1 cellular context compared by ENCODE assay signal in genomic region chr19:4178990-4179389, GRCh38.
TF ChIP-seq lines count a peak whose summit lies in the region.

No MANE protein-coding gene starts in this region.

TF ChIP-seq in SK-N-SH, 30 proteins besides CTCF, POLR2A, EP300 and RAD21 (continued from another document):
- TF ChIP-seq, protein P1, sequence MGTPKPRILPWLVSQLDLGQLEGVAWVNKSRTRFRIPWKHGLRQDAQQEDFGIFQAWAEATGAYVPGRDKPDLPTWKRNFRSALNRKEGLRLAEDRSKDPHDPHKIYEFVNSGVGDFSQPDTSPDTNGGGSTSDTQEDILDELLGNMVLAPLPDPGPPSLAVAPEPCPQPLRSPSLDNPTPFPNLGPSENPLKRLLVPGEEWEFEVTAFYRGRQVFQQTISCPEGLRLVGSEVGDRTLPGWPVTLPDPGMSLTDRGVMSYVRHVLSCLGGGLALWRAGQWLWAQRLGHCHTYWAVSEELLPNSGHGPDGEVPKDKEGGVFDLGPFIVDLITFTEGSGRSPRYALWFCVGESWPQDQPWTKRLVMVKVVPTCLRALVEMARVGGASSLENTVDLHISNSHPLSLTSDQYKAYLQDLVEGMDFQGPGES (IDR thresholded peaks at IDR 0.05; ENCODE audit: low read depth, low read length) = no peak
- TF ChIP-seq SIN3A (IDR thresholded peaks at IDR 0.05; ENCODE audit: borderline replicate concordance, low read depth, low read length) = no peak
- TF ChIP-seq EZH2phosphoT487 (IDR thresholded peaks at IDR 0.05; ENCODE audit: borderline replicate concordance, low read depth) = no peak
- TF ChIP-seq TEAD4 (IDR thresholded peaks at IDR 0.05; ENCODE audit: borderline replicate concordance, insufficient read depth) = no peak
- TF ChIP-seq, protein P2, sequence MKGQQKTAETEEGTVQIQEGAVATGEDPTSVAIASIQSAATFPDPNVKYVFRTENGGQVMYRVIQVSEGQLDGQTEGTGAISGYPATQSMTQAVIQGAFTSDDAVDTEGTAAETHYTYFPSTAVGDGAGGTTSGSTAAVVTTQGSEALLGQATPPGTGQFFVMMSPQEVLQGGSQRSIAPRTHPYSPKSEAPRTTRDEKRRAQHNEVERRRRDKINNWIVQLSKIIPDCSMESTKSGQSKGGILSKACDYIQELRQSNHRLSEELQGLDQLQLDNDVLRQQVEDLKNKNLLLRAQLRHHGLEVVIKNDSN (IDR thresholded peaks at IDR 0.05; ENCODE audit: borderline replicate concordance, low read depth) = no peak
- no peak for TF ChIP-seq MAX (IDR thresholded peaks at IDR 0.05; ENCODE audit: low read depth)
- TF ChIP-seq PBX3 (IDR thresholded peaks at IDR 0.05) = no peak
